In genomic region chr16:49560018-49560830, GRCh38 we compare ENCODE assay signal across 18 cellular contexts.
DNase-seq lines count a peak whose midpoint lies in the region; ATAC-seq and TF ChIP-seq lines count a peak whose summit lies in the region.
"Had no signal": no experiment of that assay in that cellular context is flagged by ENCODE, and none has a peak within 500 bp of the region (broad histone marks: within the 10 kb centered on the region; RNA-seq: fewer than 3 reads in every experiment).

No MANE protein-coding gene starts in this region.

- H3K4me3 Mint-ChIP-seq in GM23338 (no peak overlapping the region), brain (peak overlapping the region in 2 of 5 experiments; percentile 20 to 35)
- H3K4me3 Mint-ChIP-seq: activated CD8-positive, alpha-beta T cell treated with anti-CD3 and anti-CD28 coated beads, Interleukin-2, amount 10 ng/mL, durations not matched to agents 7 days and 5 days; activated T-helper 1 cell treated with anti-CD3 and anti-CD28 coated beads, Interleukin-12 subunit alpha, Interleukin-12 subunit beta, Interleukin-2, Interleukin-4 antibody, amounts not matched to agents 30 ng/mL and 10 ng/mL and 1 ng/mL, durations not matched to agents 14 hours and 24 hours and 36 hours had no signal

- no peaks in the 10 kb centered on the region for H3K9me3 Mint-ChIP-seq in GM23338
- H3K9me3 Mint-ChIP-seq in brain: peaks cover 0 to 2% (median 0%) of the 10 kb centered on the region in 5 experiments
- H3K9me3 Mint-ChIP-seq: activated T-helper 1 cell treated with anti-CD3 and anti-CD28 coated beads, Interleukin-12 subunit alpha, Interleukin-12 subunit beta, Interleukin-2, Interleukin-4 antibody, amounts not matched to agents 30 ng/mL and 10 ng/mL and 1 ng/mL, durations not matched to agents 14 hours and 24 hours and 36 hours had no signal

- no peaks in the 10 kb centered on the region for H3F3A ChIP-seq in GM23338 (replicated peaks; ENCODE audit: low read depth)

- H3K4me2 ChIP-seq in GM23338: no peak overlapping the region

- no peaks in the 10 kb centered on the region for H3K36me3 ChIP-seq in GM23338 (ENCODE audit: insufficient read depth)
- no peaks in the 10 kb centered on the region for H3K36me3 ChIP-seq in gastrocnemius medialis

- peaks cover 4% of the 10 kb centered on the region for H3K27me3 Mint-ChIP-seq in GM23338 (ENCODE audit: insufficient read depth, low read depth, poor library complexity)
- H3K27me3 Mint-ChIP-seq in brain: peaks cover 8% of the 10 kb centered on the region
- H3K27me3 Mint-ChIP-seq: progenitor cell of endocrine pancreas had no signal

- intact Hi-C loops in left cardiac atrium (cut with DNase I): no loop called here
- intact Hi-C loops in gastrocnemius medialis (cut with DNase I; ENCODE audit: low total_unique reads): no loop called here

- H3K27ac Mint-ChIP-seq in GM23338: no peak overlapping the region
- peak overlapping the region in 4 of 5 experiments; percentile 31 to 80 (median 63) for H3K27ac Mint-ChIP-seq in brain
- H3K27ac Mint-ChIP-seq: activated CD8-positive, alpha-beta T cell treated with anti-CD3 and anti-CD28 coated beads, Interleukin-2, amount 10 ng/mL, durations not matched to agents 7 days and 5 days; activated T-helper 1 cell treated with anti-CD3 and anti-CD28 coated beads, Interleukin-12 subunit alpha, Interleukin-12 subunit beta, Interleukin-2, Interleukin-4 antibody, amounts not matched to agents 30 ng/mL and 10 ng/mL and 1 ng/mL, durations not matched to agents 14 hours and 24 hours and 36 hours; progenitor cell of endocrine pancreas had no signal

- H3K9me3 ChIP-seq in gastrocnemius medialis: no peaks in the 10 kb centered on the region

- H3K27me3 ChIP-seq in GM23338 (ENCODE audit: insufficient read depth) (no peaks in the 10 kb centered on the region), gastrocnemius medialis (no peaks in the 10 kb centered on the region)

- in situ Hi-C loops in gastrocnemius medialis (cut with MboI; ENCODE audit: low sequenced_read_pairs in 4 of 4): no loop called here

- H3K36me3 Mint-ChIP-seq in GM23338 (ENCODE audit: low read depth): no peaks in the 10 kb centered on the region
- H3K36me3 Mint-ChIP-seq in brain: no peaks in the 10 kb centered on the region

- ATAC-seq in GM23338: no peak
- peak; percentile 36 to 73 for ATAC-seq in left cardiac atrium
- ATAC-seq in gastrocnemius medialis: peak in 1 of 2 donors; percentile 52
- ATAC-seq: activated CD8-positive, alpha-beta T cell treated with anti-CD3 and anti-CD28 coated beads, Interleukin-2, amount 10 ng/mL, durations not matched to agents 7 days and 5 days; GM12878 had no signal

- H3K27ac ChIP-seq in GM23338 (ENCODE audit: low read depth): 0 out of 2 replicates have a peak overlapping the region, but pooled peaks have one; percentile 5
- peak overlapping the region in 2 of 4 donors; percentile 1 to 55 for H3K27ac ChIP-seq in gastrocnemius medialis
- H3K27ac ChIP-seq: GM23248 had no signal

- peaks cover 13% of the 10 kb centered on the region for H3K4me1 Mint-ChIP-seq in GM23338
- peaks cover 24% of the 10 kb centered on the region for H3K4me1 Mint-ChIP-seq in brain

- TF ChIP-seq CTCF in GM23338 (conservative IDR thresholded peaks at IDR 0.05; ENCODE audit: low read depth in 2 of 2): no peak
- TF ChIP-seq CTCF in brain (conservative IDR thresholded peaks at IDR 0.05): no peak
- TF ChIP-seq CTCF in gastrocnemius medialis (IDR thresholded peaks at IDR 0.05 in 4 of 5, conservative IDR thresholded peaks at IDR 0.05 in 1 of 5): no peak

- peaks cover 20% of the 10 kb centered on the region for H3K4me1 ChIP-seq in GM23338 (ENCODE audit: insufficient read depth)
- peaks cover 36 to 40% of the 10 kb centered on the region in 2 donors for H3K4me1 ChIP-seq in gastrocnemius medialis

- DNase-seq in GM23338 (ENCODE audit: low spot score): no peak
- peak; percentile 48 for DNase-seq in left cardiac atrium
- no peak for DNase-seq in gastrocnemius medialis
- DNase-seq in SIG-M5 treated with dmso at 0.1 percent for 504 hours (lab: John Stamatoyannopoulos, UW; ENCODE audit: unreplicated experiment): no peak
- no peak for DNase-seq in HK-2 (ENCODE audit: unreplicated experiment)
- no peak for DNase-seq in H4 (ENCODE audit: low spot score)
- no peak for DNase-seq in NOMO-1 treated with dmso at 0.1 percent for 144 hours (lab: John Stamatoyannopoulos, UW; ENCODE audit: unreplicated experiment)
- DNase-seq: activated CD8-positive, alpha-beta T cell treated with anti-CD3 and anti-CD28 coated beads, Interleukin-2, amount 10 ng/mL, durations not matched to agents 7 days and 5 days; cortex of kidney; GM23248; KBM-7; NCI-H1048; NCI-H774; SW 1271 had no signal

- no peak overlapping the region for H2AFZ ChIP-seq in GM23338
- H2AFZ ChIP-seq: GM23248 had no signal

- no peaks in the 10 kb centered on the region for H4K20me1 ChIP-seq in GM23338 (replicated peaks; ENCODE audit: insufficient read depth)

- 0 out of 2 replicates have a peak, but pooled peaks cover 9% of the 10 kb centered on the region for H3K9me2 ChIP-seq in GM23338 (ENCODE audit: insufficient read depth)

- H3K79me2 ChIP-seq in GM23338 (replicated peaks; ENCODE audit: insufficient read depth): no peaks in the 10 kb centered on the region

- TF ChIP-seq POLR2A in gastrocnemius medialis (IDR thresholded peaks at IDR 0.05): no peak

- H3K4me3 ChIP-seq in GM23338 (no peak overlapping the region), gastrocnemius medialis (peak overlapping the region; percentile 7 to 21 (median 12))
- H3K4me3 ChIP-seq: GM12878, GM23248 had no signal

TF ChIP-seq in GM23338, 12 proteins besides CTCF, POLR2A, EP300 and RAD21 (continues in another document):
- TF ChIP-seq EZH2 (IDR thresholded peaks at IDR 0.05; ENCODE audit: low read depth, unreplicated experiment) (no peak), ETS1 (IDR thresholded peaks at IDR 0.05) (no peak), EZH2phosphoT487 (IDR thresholded peaks at IDR 0.05; ENCODE audit: unreplicated experiment) (no peak)
- TF ChIP-seq, protein P1, sequence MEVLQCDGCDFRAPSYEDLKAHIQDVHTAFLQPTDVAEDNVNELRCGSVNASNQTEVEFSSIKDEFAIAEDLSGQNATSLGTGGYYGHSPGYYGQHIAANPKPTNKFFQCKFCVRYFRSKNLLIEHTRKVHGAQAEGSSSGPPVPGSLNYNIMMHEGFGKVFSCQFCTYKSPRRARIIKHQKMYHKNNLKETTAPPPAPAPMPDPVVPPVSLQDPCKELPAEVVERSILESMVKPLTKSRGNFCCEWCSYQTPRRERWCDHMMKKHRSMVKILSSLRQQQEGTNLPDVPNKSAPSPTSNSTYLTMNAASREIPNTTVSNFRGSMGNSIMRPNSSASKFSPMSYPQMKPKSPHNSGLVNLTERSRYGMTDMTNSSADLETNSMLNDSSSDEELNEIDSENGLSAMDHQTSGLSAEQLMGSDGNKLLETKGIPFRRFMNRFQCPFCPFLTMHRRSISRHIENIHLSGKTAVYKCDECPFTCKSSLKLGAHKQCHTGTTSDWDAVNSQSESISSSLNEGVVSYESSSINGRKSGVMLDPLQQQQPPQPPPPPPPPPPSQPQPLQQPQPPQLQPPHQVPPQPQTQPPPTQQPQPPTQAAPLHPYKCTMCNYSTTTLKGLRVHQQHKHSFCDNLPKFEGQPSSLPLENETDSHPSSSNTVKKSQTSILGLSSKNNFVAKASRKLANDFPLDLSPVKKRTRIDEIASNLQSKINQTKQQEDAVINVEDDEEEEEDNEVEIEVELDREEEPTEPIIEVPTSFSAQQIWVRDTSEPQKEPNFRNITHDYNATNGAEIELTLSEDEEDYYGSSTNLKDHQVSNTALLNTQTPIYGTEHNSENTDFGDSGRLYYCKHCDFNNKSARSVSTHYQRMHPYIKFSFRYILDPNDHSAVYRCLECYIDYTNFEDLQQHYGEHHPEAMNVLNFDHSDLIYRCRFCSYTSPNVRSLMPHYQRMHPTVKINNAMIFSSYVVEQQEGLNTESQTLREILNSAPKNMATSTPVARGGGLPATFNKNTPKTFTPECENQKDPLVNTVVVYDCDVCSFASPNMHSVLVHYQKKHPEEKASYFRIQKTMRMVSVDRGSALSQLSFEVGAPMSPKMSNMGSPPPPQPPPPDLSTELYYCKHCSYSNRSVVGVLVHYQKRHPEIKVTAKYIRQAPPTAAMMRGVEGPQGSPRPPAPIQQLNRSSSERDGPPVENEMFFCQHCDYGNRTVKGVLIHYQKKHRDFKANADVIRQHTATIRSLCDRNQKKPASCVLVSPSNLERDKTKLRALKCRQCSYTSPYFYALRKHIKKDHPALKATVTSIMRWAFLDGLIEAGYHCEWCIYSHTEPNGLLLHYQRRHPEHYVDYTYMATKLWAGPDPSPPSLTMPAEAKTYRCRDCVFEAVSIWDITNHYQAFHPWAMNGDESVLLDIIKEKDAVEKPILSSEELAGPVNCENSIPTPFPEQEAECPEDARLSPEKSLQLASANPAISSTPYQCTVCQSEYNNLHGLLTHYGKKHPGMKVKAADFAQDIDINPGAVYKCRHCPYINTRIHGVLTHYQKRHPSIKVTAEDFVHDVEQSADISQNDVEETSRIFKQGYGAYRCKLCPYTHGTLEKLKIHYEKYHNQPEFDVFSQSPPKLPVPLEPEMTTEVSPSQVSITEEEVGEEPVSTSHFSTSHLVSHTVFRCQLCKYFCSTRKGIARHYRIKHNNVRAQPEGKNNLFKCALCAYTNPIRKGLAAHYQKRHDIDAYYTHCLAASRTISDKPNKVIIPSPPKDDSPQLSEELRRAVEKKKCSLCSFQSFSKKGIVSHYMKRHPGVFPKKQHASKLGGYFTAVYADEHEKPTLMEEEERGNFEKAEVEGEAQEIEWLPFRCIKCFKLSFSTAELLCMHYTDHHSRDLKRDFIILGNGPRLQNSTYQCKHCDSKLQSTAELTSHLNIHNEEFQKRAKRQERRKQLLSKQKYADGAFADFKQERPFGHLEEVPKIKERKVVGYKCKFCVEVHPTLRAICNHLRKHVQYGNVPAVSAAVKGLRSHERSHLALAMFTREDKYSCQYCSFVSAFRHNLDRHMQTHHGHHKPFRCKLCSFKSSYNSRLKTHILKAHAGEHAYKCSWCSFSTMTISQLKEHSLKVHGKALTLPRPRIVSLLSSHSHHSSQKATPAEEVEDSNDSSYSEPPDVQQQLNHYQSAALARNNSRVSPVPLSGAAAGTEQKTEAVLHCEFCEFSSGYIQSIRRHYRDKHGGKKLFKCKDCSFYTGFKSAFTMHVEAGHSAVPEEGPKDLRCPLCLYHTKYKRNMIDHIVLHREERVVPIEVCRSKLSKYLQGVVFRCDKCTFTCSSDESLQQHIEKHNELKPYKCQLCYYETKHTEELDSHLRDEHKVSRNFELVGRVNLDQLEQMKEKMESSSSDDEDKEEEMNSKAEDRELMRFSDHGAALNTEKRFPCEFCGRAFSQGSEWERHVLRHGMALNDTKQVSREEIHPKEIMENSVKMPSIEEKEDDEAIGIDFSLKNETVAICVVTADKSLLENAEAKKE (CRISPR knock-in tag; IDR thresholded peaks at IDR 0.05): no peak
